ENCODE assay signal across 7 cellular contexts in the genomic region with DNA sequence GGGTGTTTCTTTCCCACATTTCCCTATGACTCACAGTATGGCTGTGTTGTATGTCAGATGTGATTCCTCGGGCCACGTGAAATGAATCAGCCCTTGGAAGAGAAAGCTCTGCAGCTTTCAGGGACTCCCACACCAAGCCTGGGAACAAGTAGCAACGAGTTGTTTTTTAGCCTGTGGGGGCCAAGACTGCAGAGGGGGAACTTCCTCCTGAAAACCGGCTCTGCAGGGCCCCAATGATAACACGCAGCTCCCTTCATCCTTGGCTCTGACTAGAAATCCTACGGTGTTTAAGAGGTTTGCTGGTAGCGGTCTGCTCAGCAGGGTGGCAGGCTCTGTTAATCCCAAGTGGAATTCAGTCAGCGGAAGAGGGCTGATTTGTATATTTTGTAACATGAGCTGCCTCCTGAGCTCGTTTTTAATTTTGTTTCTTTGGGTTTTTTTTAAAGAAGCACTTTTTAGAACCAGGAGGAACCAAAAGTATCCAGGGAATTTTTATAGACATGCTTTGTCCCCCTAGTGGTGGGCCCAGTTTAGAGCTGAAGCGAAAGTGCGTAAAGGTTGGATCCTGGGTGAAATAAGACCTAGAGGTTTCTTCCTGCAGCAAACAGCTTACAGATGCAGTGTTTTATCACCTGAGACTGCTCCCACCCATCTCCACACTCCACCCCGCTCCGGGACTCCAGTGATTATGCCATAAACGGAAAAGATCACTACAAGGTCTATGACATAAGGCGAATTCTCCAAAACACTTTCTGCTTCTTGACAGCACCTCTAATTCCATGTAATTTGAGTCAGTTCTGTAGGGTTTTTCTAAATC. TPM values are rescaled to one million over a fixed set of nuclear protein-coding genes. Genes with fewer than 3 reads are reported as not detected.
DNase-seq lines count a peak whose midpoint lies in the region; ATAC-seq, FAIRE-seq and TF ChIP-seq lines count a peak whose summit lies in the region.

No MANE protein-coding gene starts in this region.

- DNase-seq in GM12864 (ENCODE audit: low read depth) (no peak), NCI-H2107 (lab: John Stamatoyannopoulos, UW) (peak; percentile 42), bronchial epithelial cell (ENCODE audit: low read depth) (peak; percentile 98), kidney epithelial cell (ENCODE audit: low read depth) (peak; percentile 80)
- no peak for DNase-seq in T-helper 2 cell treated with Interferon-gamma antibody and Interleukin-4, amounts not matched to agents 5 μg/mL and 100 μg/mL, for 36 hours (ENCODE audit: low spot score)

- H3K9me3 ChIP-seq in subcutaneous abdominal adipose tissue (ENCODE audit: control insufficient read depth in 5 of 5, low read length in 5 of 5), result no peaks in the 10 kb centered on the region

- TF ChIP-seq CTCF in GM12864 (IDR thresholded peaks at IDR 0.05; ENCODE audit: low read depth, low read length, missing control alignments) (peak; percentile 46), bronchial epithelial cell (IDR thresholded peaks at IDR 0.05; ENCODE audit: insufficient read depth, low read length, severe bottlenecking) (peak; percentile 74), kidney epithelial cell (IDR thresholded peaks at IDR 0.05; ENCODE audit: insufficient read depth, low read length, poor library complexity, severe bottlenecking) (peak; percentile 80)

- no peak for ATAC-seq in GM21723 (IDR thresholded peaks at IDR 0.05; ENCODE audit: unreplicated experiment)

- no peak overlapping the region for H3K4me3 Mint-ChIP-seq in T-helper 2 cell treated with Interferon-gamma antibody and Interleukin-4, amounts not matched to agents 5 μg/mL and 100 μg/mL, for 36 hours

- H3K27ac ChIP-seq in subcutaneous abdominal adipose tissue (ENCODE audit: low read depth, low read length), result peak overlapping the region; percentile 90

- peaks cover 21% of the 10 kb centered on the region for H3K36me3 ChIP-seq in bronchial epithelial cell (ENCODE audit: control insufficient read depth, insufficient read depth, low read length)
- no peaks in the 10 kb centered on the region for H3K36me3 ChIP-seq in kidney epithelial cell (ENCODE audit: control insufficient read depth, insufficient read depth, low read length)
- H3K36me3 ChIP-seq in subcutaneous abdominal adipose tissue (ENCODE audit: control insufficient read depth in 5 of 5, insufficient read depth in 5 of 5, low read length in 5 of 5), result no peaks in the 10 kb centered on the region

- no peaks in the 10 kb centered on the region for H3K4me1 Mint-ChIP-seq in T-helper 2 cell treated with Interferon-gamma antibody and Interleukin-4, amounts not matched to agents 5 μg/mL and 100 μg/mL, for 36 hours (ENCODE audit: low read depth)

- no peaks in the 10 kb centered on the region for H3K36me3 Mint-ChIP-seq in T-helper 2 cell treated with Interferon-gamma antibody and Interleukin-4, amounts not matched to agents 5 μg/mL and 100 μg/mL, for 36 hours (ENCODE audit: low read depth)

- H3K27me3 Mint-ChIP-seq in T-helper 2 cell treated with Interferon-gamma antibody and Interleukin-4, amounts not matched to agents 5 μg/mL and 100 μg/mL, for 36 hours (ENCODE audit: low read depth), result peaks cover under 1% of the 10 kb centered on the region

- FAIRE-seq in bronchial epithelial cell (lab: Jason Lieb, UNC), result no peak

- no peaks in the 10 kb centered on the region for H3K9me3 Mint-ChIP-seq in T-helper 2 cell treated with Interferon-gamma antibody and Interleukin-4, amounts not matched to agents 5 μg/mL and 100 μg/mL, for 36 hours

- H3K27me3 ChIP-seq in bronchial epithelial cell (ENCODE audit: control insufficient read depth, insufficient read depth, low read length) (no peaks in the 10 kb centered on the region), kidney epithelial cell (ENCODE audit: control insufficient read depth, insufficient read depth, low read length) (no peaks in the 10 kb centered on the region), subcutaneous abdominal adipose tissue (ENCODE audit: control insufficient read depth in 5 of 5, insufficient read depth in 4 of 5, low read length in 5 of 5) (peaks cover 0 to 3% (median 0%) of the 10 kb centered on the region in 5 donors)

- H3K27ac Mint-ChIP-seq in T-helper 2 cell treated with Interferon-gamma antibody and Interleukin-4, amounts not matched to agents 5 μg/mL and 100 μg/mL, for 36 hours, result no peak overlapping the region

- H3K4me3 ChIP-seq in GM12864 (ENCODE audit: low read depth, low read length) (no peak overlapping the region), bronchial epithelial cell (ENCODE audit: low read depth, low read length) (no peak overlapping the region), kidney epithelial cell (ENCODE audit: low read depth, low read length) (peak overlapping the region; percentile 11), subcutaneous abdominal adipose tissue (ENCODE audit: low read depth in 1 of 5, low read length in 5 of 5) (peak overlapping the region; percentile 5 to 64 (median 50))

- H3K4me1 ChIP-seq in subcutaneous abdominal adipose tissue (ENCODE audit: control insufficient read depth in 5 of 5, insufficient read depth in 5 of 5, low read length in 5 of 5), result peaks cover 10 to 30% (median 18%) of the 10 kb centered on the region in 5 donors

- peak overlapping the region in 3 of 5 donors; percentile 31 to 82 (median 77) for H3K9ac ChIP-seq in subcutaneous abdominal adipose tissue (ENCODE audit: low read length in 5 of 5)

RNA-seq across cellular contexts. Expression of a gene that starts 48.8 kb away (rescaled TPM):
- total RNA-seq in bronchial epithelial cell (1,014 and 1,840 TPM in 2 replicates), kidney epithelial cell (1,180 and 1,184 TPM in 2 replicates)

Comparison
In these comparisons a context has a peak if more than half of its experiments do, and no peak if none do; other contexts are left out.
1. DNase-seq: peak in NCI-H2107 (single experiment), bronchial epithelial cell (single experiment) and kidney epithelial cell (single experiment); none in GM12864 (single experiment) and T-helper 2 cell treated with Interferon-gamma antibody and Interleukin-4, amounts not matched to agents 5 μg/mL and 100 μg/mL, for 36 hours (single experiment).
2. H3K4me3 ChIP-seq: peak in kidney epithelial cell (single experiment) and subcutaneous abdominal adipose tissue (5 of 5); none in GM12864 (single experiment) and bronchial epithelial cell (single experiment).
3. Peak in every context shown above with its lines, with median percentiles within 50 percentile points of each other: CTCF ChIP-seq.